ENCODE assay signal across 9 cellular contexts in genomic region chr3:151890721-151891141, GRCh38. TPM values are rescaled to one million over a fixed set of nuclear protein-coding genes. Genes with fewer than 3 reads are reported as not detected.
A peak's percentile ranks its signal among the peaks of the same experiment; 100 is the strongest.
DNase-seq lines count a peak whose midpoint lies in the region; ATAC-seq and TF ChIP-seq lines count a peak whose summit lies in the region.
"Had no signal": no experiment of that assay in that cellular context is flagged by ENCODE, and none has a peak within 500 bp of the region (broad histone marks: within the 10 kb centered on the region; RNA-seq: fewer than 3 reads in every experiment).

No MANE protein-coding gene starts in this region.

- H3K27me3 Mint-ChIP-seq in activated T-helper 2 cell treated with anti-CD3 and anti-CD28 coated beads, Interferon-gamma antibody, Interleukin-2, Interleukin-4, amounts not matched to agents 10 μg/mL and 5 μg/mL and 100 μg/mL, durations not matched to agents 14 hours and 24 hours and 36 hours (ENCODE audit: low read depth): no peaks in the 10 kb centered on the region

- TF ChIP-seq CTCF in DND-41 (IDR thresholded peaks at IDR 0.05; ENCODE audit: borderline replicate concordance, extremely low read depth, low read length, poor library complexity, severe bottlenecking): no peak
- TF ChIP-seq CTCF in heart right ventricle (IDR thresholded peaks at IDR 0.05): no peak

- H3K27me3 ChIP-seq in DND-41 (ENCODE audit: insufficient read depth, low read length, poor library complexity) (no peaks in the 10 kb centered on the region), heart right ventricle (no peaks in the 10 kb centered on the region)

- WGBS in heart right ventricle, 2 donors: 56 to 72% methylated on average over 4 of the region's 4 CpGs

- H3K4me1 Mint-ChIP-seq in activated T-helper 2 cell treated with anti-CD3 and anti-CD28 coated beads, Interferon-gamma antibody, Interleukin-2, Interleukin-4, amounts not matched to agents 10 μg/mL and 5 μg/mL and 100 μg/mL, durations not matched to agents 14 hours and 24 hours and 36 hours (ENCODE audit: low read depth): peaks cover 22% of the 10 kb centered on the region

- no peaks in the 10 kb centered on the region for H3K36me3 ChIP-seq in DND-41 (ENCODE audit: insufficient read depth, low read length)
- H3K36me3 ChIP-seq in heart right ventricle: no peaks in the 10 kb centered on the region

- H3K36me3 Mint-ChIP-seq in activated T-helper 2 cell treated with anti-CD3 and anti-CD28 coated beads, Interferon-gamma antibody, Interleukin-2, Interleukin-4, amounts not matched to agents 10 μg/mL and 5 μg/mL and 100 μg/mL, durations not matched to agents 14 hours and 24 hours and 36 hours (ENCODE audit: low read depth): peaks cover 11% of the 10 kb centered on the region

- H3K4me3 Mint-ChIP-seq in activated T-helper 2 cell treated with anti-CD3 and anti-CD28 coated beads, Interferon-gamma antibody, Interleukin-2, Interleukin-4, amounts not matched to agents 10 μg/mL and 5 μg/mL and 100 μg/mL, durations not matched to agents 14 hours and 24 hours and 36 hours (ENCODE audit: low read depth): no peak overlapping the region

- H3K79me2 ChIP-seq in DND-41 (ENCODE audit: insufficient read depth, low read length): no peaks in the 10 kb centered on the region

- ATAC-seq in DND-41 (ENCODE audit: insufficient read depth, low read depth) (peak; percentile 97), GM21825 (IDR thresholded peaks at IDR 0.05; ENCODE audit: unreplicated experiment) (peak; percentile 84), left ventricle myocardium superior (no peak), heart right ventricle (no peak)

- intact Hi-C loops in activated T-helper 2 cell treated with anti-CD3 and anti-CD28 coated beads, Interferon-gamma antibody, Interleukin-2, Interleukin-4, amounts not matched to agents 10 μg/mL and 5 μg/mL and 100 μg/mL, durations not matched to agents 14 hours and 24 hours and 36 hours (cut with micrococcal nuclease): loop anchor here (10.0 kb wide), 1 partner anchor 804 kb away; no protein-coding TSS in a partner anchor
- intact Hi-C loops in left ventricle myocardium superior (cut with micrococcal nuclease): no loop called here
- intact Hi-C loops in heart right ventricle (cut with DNase I): no loop called here

- H3K4me1 ChIP-seq in DND-41 (ENCODE audit: insufficient read depth, low read length) (peaks cover 49% of the 10 kb centered on the region), heart right ventricle (peaks cover 0 to 31% (median 0%) of the 10 kb centered on the region in 9 donors)

- DNase-seq in DND-41 (peak; percentile 44), MV-4-11 (lab: John Stamatoyannopoulos, UW) (peak; percentile 60), left ventricle myocardium superior (no peak), heart right ventricle (no peak), dedifferentiated amniotic fluid mesenchymal stem cell (ENCODE audit: extremely low spot score) (no peak), C1 segment of cervical spinal cord (lab: John Stamatoyannopoulos, UW) (no peak)
- no peak for DNase-seq in activated T-helper 2 cell treated with anti-CD3 and anti-CD28 coated beads, Interferon-gamma antibody, Interleukin-2, Interleukin-4, amounts not matched to agents 10 μg/mL and 5 μg/mL and 100 μg/mL, durations not matched to agents 14 hours and 24 hours and 36 hours (ENCODE audit: low spot score)
- DNase-seq: kidney had no signal

- H4K20me1 ChIP-seq in DND-41 (ENCODE audit: insufficient read depth, low read length): no peaks in the 10 kb centered on the region

- no peak overlapping the region; the same call in 1 of the 2 replicates for H3K4me2 ChIP-seq in DND-41 (ENCODE audit: insufficient read depth, low read length)

- H3K4me3 ChIP-seq in DND-41 (ENCODE audit: low read depth in 1 of 2, low read length in 2 of 2): no peak overlapping the region; a peak in 1 of 4 replicates
- H3K4me3 ChIP-seq in heart right ventricle: no peak overlapping the region

- H3K9me3 ChIP-seq in DND-41 (ENCODE audit: insufficient read depth, low read length, severe bottlenecking) (peaks cover 2% of the 10 kb centered on the region), heart right ventricle (no peaks in the 10 kb centered on the region)

- H3K9me3 Mint-ChIP-seq in activated T-helper 2 cell treated with anti-CD3 and anti-CD28 coated beads, Interferon-gamma antibody, Interleukin-2, Interleukin-4, amounts not matched to agents 10 μg/mL and 5 μg/mL and 100 μg/mL, durations not matched to agents 14 hours and 24 hours and 36 hours: peaks cover 9% of the 10 kb centered on the region

- peak overlapping the region; percentile 48 for H3K9ac ChIP-seq in DND-41 (ENCODE audit: low read depth, low read length)

- peak overlapping the region; percentile 94 for H3K27ac ChIP-seq in DND-41 (ENCODE audit: low read length)
- peak overlapping the region in 1 of 10 donors; percentile 59 for H3K27ac ChIP-seq in heart right ventricle

- peak overlapping the region; percentile 35 for H3K27ac Mint-ChIP-seq in activated T-helper 2 cell treated with anti-CD3 and anti-CD28 coated beads, Interferon-gamma antibody, Interleukin-2, Interleukin-4, amounts not matched to agents 10 μg/mL and 5 μg/mL and 100 μg/mL, durations not matched to agents 14 hours and 24 hours and 36 hours

- peak overlapping the region; percentile 41 for H2AFZ ChIP-seq in DND-41 (ENCODE audit: low read depth, low read length)

RNA-seq across cellular contexts. Expression of gene SUCNR1, which starts 17.3 kb away (rescaled TPM):
- not detected in 2 replicates for total RNA-seq in activated T-helper 2 cell treated with anti-CD3 and anti-CD28 coated beads, Interferon-gamma antibody, Interleukin-2, Interleukin-4, amounts not matched to agents 10 μg/mL and 5 μg/mL and 100 μg/mL, durations not matched to agents 14 hours and 24 hours and 36 hours
- total RNA-seq in left ventricle myocardium superior (0.12 TPM), heart right ventricle (1 to 10 TPM in 1 of 10 donors, under 1 TPM in 8, not detected in 1; 0.04 to 2.4 (median 0.12) TPM)
- under 1 TPM in 1 of 2 donors, not detected in 1; 0.16 TPM for polyA plus RNA-seq in heart right ventricle

Comparison
In these comparisons a context has a peak if more than half of its experiments do, and no peak if none do; other contexts are left out.
1. ATAC-seq: peak in DND-41 (single experiment) and GM21825 (single experiment); none in left ventricle myocardium superior (single experiment) and heart right ventricle (0 of 8).
2. DNase-seq: peak in DND-41 (single experiment) and MV-4-11 (single experiment); none in activated T-helper 2 cell treated with anti-CD3 and anti-CD28 coated beads, Interferon-gamma antibody, Interleukin-2, Interleukin-4, amounts not matched to agents 10 μg/mL and 5 μg/mL and 100 μg/mL, durations not matched to agents 14 hours and 24 hours and 36 hours (single experiment), left ventricle myocardium superior (single experiment), heart right ventricle (0 of 2), dedifferentiated amniotic fluid mesenchymal stem cell (single experiment) and C1 segment of cervical spinal cord (0 of 14).